In genomic region chr4:167854881-167855280, GRCh38 we compare ENCODE assay signal across 28 cellular contexts.
"Had no signal": no experiment of that assay in that cellular context is flagged by ENCODE, and none has a peak within 500 bp of the region (broad histone marks: within the 10 kb centered on the region; RNA-seq: fewer than 3 reads in every experiment).

No MANE protein-coding gene starts in this region.

- H3K36me3 ChIP-seq: adrenal gland, breast epithelium, cardiac muscle cell, colonic mucosa, esophagus squamous epithelium, WERI-Rb-1 had no signal

- ATAC-seq: activated CD4-positive, CD25-positive, alpha-beta regulatory T cell treated with anti-CD3 and anti-CD28 coated beads, Interleukin-2, amount 50 U/mL, for 24 hours; activated CD8-positive, alpha-beta T cell treated with anti-CD3 and anti-CD28 coated beads for 36 hours; activated naive CD8-positive, alpha-beta T cell treated with anti-CD3 and anti-CD28 coated beads, Interleukin-2, amount 50 U/mL, for 24 hours; activated T-cell treated with anti-CD3 and anti-CD28 coated beads, Interleukin-2, amount 50 U/mL, for 4 hours; T-helper 17 cell had no signal

- H3K27ac ChIP-seq: adrenal gland, breast epithelium, cardiac muscle cell, colonic mucosa, epithelial cell of prostate, esophagus squamous epithelium, WERI-Rb-1 had no signal

- H3K4me3 ChIP-seq: adrenal gland, breast epithelium, cardiac muscle cell, colonic mucosa, esophagus squamous epithelium had no signal

- H3K4me1 ChIP-seq: adrenal gland, breast epithelium, colonic mucosa, esophagus squamous epithelium had no signal

- DNase-seq: activated B cell treated with CpG ODN at 0.5 μM for 24 hours; activated CD4-positive, alpha-beta T cell treated with anti-CD3 and anti-CD28 coated beads for 48 hours; activated CD4-positive, alpha-beta T cell treated with anti-CD3 and anti-CD28 coated beads, Interleukin-2, amount 50 U/mL, for 1 hour; activated CD4-positive, alpha-beta T cell treated with anti-CD3 and anti-CD28 coated beads, Interleukin-2, amount 50 U/mL, for 48 hours; activated CD8-positive, alpha-beta memory T cell treated with anti-CD3 and anti-CD28 coated beads for 24 hours; activated CD8-positive, alpha-beta T cell treated with anti-CD3 and anti-CD28 coated beads for 36 hours; activated effector memory CD4-positive, alpha-beta T cell treated with anti-CD3 and anti-CD28 coated beads, Interleukin-2, amount 50 U/mL, for 16 hours; activated naive CD4-positive, alpha-beta T cell treated with anti-CD3 and anti-CD28 coated beads for 36 hours; activated naive CD8-positive, alpha-beta T cell treated with anti-CD3 and anti-CD28 coated beads for 36 hours; activated naive CD8-positive, alpha-beta T cell treated with anti-CD3 and anti-CD28 coated beads, Interleukin-2, amount 50 U/mL, for 24 hours; activated T-cell treated with anti-CD3 and anti-CD28 coated beads, Interleukin-2, amount 50 U/mL, for 4 hours; adrenal gland; amygdala; aorta; central memory CD4-positive, alpha-beta T cell; cerebellar nuclear complex; colonic mucosa; effector CD8-positive, alpha-beta T cell; esophagus squamous epithelium; head of caudate nucleus; T-helper 1 cell; T-helper 17 cell; T1000; WERI-Rb-1 had no signal

- H3K9me3 ChIP-seq: adrenal gland, breast epithelium, colonic mucosa, esophagus squamous epithelium had no signal

- H3K27me3 ChIP-seq: adrenal gland, breast epithelium, cardiac muscle cell, colonic mucosa, esophagus squamous epithelium had no signal
